In the genomic region with DNA sequence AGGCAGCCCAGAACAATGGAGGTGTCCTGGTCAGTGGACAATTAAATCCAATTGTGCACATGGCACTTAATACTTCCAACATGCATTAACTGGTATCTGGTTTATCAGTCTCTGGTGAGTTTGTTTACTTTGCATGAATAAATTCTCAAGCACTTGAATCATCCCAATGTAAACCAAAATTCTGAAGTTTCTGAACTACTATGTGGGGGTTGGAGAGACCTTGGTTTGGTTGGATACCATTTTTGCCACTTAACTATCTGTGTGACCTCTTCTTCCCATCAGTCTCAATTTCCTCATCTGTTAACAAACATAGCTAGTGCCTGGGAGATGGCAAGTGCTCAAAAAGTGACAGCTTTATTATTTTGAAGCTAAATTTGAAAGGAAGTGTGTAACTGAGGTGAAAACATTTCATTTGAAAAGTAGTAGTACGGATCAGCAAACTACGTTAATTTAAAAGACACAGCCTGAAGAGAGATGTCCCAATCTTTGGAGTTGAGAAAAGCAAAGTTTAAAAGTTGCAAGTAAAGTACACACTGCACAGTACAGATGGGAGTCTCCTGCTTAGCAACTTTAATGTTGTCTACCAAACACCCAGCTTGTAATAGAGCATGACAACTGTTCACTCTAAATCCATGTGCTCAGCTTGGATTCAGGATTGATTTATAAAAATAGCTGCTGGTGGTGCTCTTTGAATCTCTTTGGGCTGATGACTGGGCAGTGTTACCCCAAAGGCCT, we compare ENCODE assay signal across 8 cellular contexts.
DNase-seq lines count a peak whose midpoint lies in the region; ATAC-seq and TF ChIP-seq lines count a peak whose summit lies in the region.

No MANE protein-coding gene starts in this region.

- no peaks in the 10 kb centered on the region for H3K36me3 ChIP-seq in ectodermal cell (ENCODE audit: control insufficient read depth, insufficient read depth, low read length)
- H3K36me3 ChIP-seq in neural cell (ENCODE audit: insufficient read depth, low read length): no peaks in the 10 kb centered on the region

- H4K20me1 ChIP-seq in neural cell (ENCODE audit: insufficient read depth): peaks cover 4% of the 10 kb centered on the region

- H3K9ac ChIP-seq in neural cell (ENCODE audit: low read length): peak overlapping the region; percentile 90

- DNase-seq in EH (ENCODE audit: low read depth) (peak; percentile 93), NCI-H82 treated with DMSO at 0.1 percent for 48 hours (lab: John Stamatoyannopoulos, UW; ENCODE audit: unreplicated experiment) (peak; percentile 45), GOT3 (lab: John Stamatoyannopoulos, UW) (no peak), NCI-H2227 (lab: John Stamatoyannopoulos, UW; ENCODE audit: unreplicated experiment) (no peak)

- WGBS in ectodermal cell, 2 experiments: 93 to 98% methylated on average over 2 of the region's 2 CpGs

- peak overlapping the region; percentile 63 for H2AFZ ChIP-seq in neural cell (ENCODE audit: low read depth, low read length)

- peaks cover 14% of the 10 kb centered on the region for H3K4me1 ChIP-seq in ectodermal cell (ENCODE audit: control insufficient read depth, insufficient read depth, low read length)

- no peak for TF ChIP-seq CTCF in neural cell (IDR thresholded peaks at IDR 0.05; ENCODE audit: poor library complexity, severe bottlenecking)

- H3K27ac ChIP-seq in ectodermal cell (ENCODE audit: insufficient read depth, low read depth, low read length, poor library complexity, severe bottlenecking) (no peak overlapping the region), neural cell (ENCODE audit: low read length) (peak overlapping the region; percentile 90)

- H3K27me3 ChIP-seq in ectodermal cell (ENCODE audit: control insufficient read depth, insufficient read depth, low read length, poor library complexity, severe bottlenecking) (no peaks in the 10 kb centered on the region), neural cell (ENCODE audit: insufficient read depth, low read depth, low read length) (no peaks in the 10 kb centered on the region)

- ATAC-seq in HG02798 (IDR thresholded peaks at IDR 0.05; ENCODE audit: poor library complexity, unreplicated experiment) (no peak), HG02610 (IDR thresholded peaks at IDR 0.05; ENCODE audit: unreplicated experiment) (no peak)

- TF ChIP-seq RAD21 in neural cell (conservative IDR thresholded peaks at IDR 0.05): no peak

- H3K9me3 ChIP-seq in ectodermal cell (ENCODE audit: control insufficient read depth, low read length) (no peaks in the 10 kb centered on the region), neural cell (ENCODE audit: low read length) (no peaks in the 10 kb centered on the region)

- TF ChIP-seq EP300 in neural cell (conservative IDR thresholded peaks at IDR 0.05; ENCODE audit: poor library complexity, severe bottlenecking): no peak

- peak overlapping the region; percentile 59 for H3K4me2 ChIP-seq in neural cell (ENCODE audit: low read length)

- H3F3A ChIP-seq in neural cell (ENCODE audit: insufficient read depth, low read length, poor library complexity, severe bottlenecking): no peaks in the 10 kb centered on the region

- H3K4me3 ChIP-seq in ectodermal cell (ENCODE audit: insufficient read depth, low read depth, low read length) (peak overlapping the region; percentile 79), neural cell (ENCODE audit: low read length) (peak overlapping the region; percentile 94)

- H3K9me2 ChIP-seq in neural cell (ENCODE audit: insufficient read depth, low read length): no peaks in the 10 kb centered on the region

- H3K79me2 ChIP-seq in neural cell (replicated peaks; ENCODE audit: insufficient read depth, low read length): peaks cover 50% of the 10 kb centered on the region

TF ChIP-seq in neural cell, 6 proteins besides CTCF, POLR2A, EP300 and RAD21:
- no peak for TF ChIP-seq TAF1 (IDR thresholded peaks at IDR 0.05; ENCODE audit: low read depth)
- TF ChIP-seq, protein P1, sequence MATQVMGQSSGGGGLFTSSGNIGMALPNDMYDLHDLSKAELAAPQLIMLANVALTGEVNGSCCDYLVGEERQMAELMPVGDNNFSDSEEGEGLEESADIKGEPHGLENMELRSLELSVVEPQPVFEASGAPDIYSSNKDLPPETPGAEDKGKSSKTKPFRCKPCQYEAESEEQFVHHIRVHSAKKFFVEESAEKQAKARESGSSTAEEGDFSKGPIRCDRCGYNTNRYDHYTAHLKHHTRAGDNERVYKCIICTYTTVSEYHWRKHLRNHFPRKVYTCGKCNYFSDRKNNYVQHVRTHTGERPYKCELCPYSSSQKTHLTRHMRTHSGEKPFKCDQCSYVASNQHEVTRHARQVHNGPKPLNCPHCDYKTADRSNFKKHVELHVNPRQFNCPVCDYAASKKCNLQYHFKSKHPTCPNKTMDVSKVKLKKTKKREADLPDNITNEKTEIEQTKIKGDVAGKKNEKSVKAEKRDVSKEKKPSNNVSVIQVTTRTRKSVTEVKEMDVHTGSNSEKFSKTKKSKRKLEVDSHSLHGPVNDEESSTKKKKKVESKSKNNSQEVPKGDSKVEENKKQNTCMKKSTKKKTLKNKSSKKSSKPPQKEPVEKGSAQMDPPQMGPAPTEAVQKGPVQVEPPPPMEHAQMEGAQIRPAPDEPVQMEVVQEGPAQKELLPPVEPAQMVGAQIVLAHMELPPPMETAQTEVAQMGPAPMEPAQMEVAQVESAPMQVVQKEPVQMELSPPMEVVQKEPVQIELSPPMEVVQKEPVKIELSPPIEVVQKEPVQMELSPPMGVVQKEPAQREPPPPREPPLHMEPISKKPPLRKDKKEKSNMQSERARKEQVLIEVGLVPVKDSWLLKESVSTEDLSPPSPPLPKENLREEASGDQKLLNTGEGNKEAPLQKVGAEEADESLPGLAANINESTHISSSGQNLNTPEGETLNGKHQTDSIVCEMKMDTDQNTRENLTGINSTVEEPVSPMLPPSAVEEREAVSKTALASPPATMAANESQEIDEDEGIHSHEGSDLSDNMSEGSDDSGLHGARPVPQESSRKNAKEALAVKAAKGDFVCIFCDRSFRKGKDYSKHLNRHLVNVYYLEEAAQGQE (IDR thresholded peaks at IDR 0.05; ENCODE audit: borderline replicate concordance): no peak
- TF ChIP-seq POLR2AphosphoS5 (IDR thresholded peaks at IDR 0.05): no peak
- TF ChIP-seq MXI1 (conservative IDR thresholded peaks at IDR 0.05; ENCODE audit: poor library complexity, severe bottlenecking): no peak
- no peak for TF ChIP-seq SMC3 (conservative IDR thresholded peaks at IDR 0.05; ENCODE audit: poor library complexity)
- TF ChIP-seq EZH2 (IDR thresholded peaks at IDR 0.05; ENCODE audit: borderline replicate concordance, insufficient read depth, low read length, poor library complexity, severe bottlenecking): no peak

Comparison
In these comparisons a context has a peak if more than half of its experiments do, and no peak if none do; other contexts are left out.
1. DNase-seq: peak in EH (single experiment) and NCI-H82 treated with DMSO at 0.1 percent for 48 hours (single experiment); none in GOT3 (single experiment) and NCI-H2227 (single experiment).